ENCODE assay signal across 19 cellular contexts in genomic region chr15:98663606-98664005, GRCh38.
"Had no signal": no experiment of that assay in that cellular context is flagged by ENCODE, and none has a peak within 500 bp of the region (broad histone marks: within the 10 kb centered on the region; RNA-seq: fewer than 3 reads in every experiment).

No MANE protein-coding gene starts in this region.

- H3K27me3 Mint-ChIP-seq: activated naive CD4-positive, alpha-beta T cell treated with anti-CD3 and anti-CD28 coated beads, Interleukin-2, amount 50 U/mL, for 24 hours had no signal

- H3K4me3 Mint-ChIP-seq: immature natural killer cell, nephron progenitor cell had no signal

- H3K9me3 ChIP-seq: esophagus muscularis mucosa, gastroesophageal sphincter, transverse colon, vagina had no signal

- H3K4me3 ChIP-seq: esophagus muscularis mucosa, gastroesophageal sphincter, lung, transverse colon, vagina had no signal

- H3K36me3 Mint-ChIP-seq: immature natural killer cell had no signal

- ATAC-seq: gastroesophageal sphincter had no signal

- DNase-seq: activated CD4-positive, alpha-beta T cell treated with anti-CD3 and anti-CD28 coated beads for 1 hour; activated CD4-positive, alpha-beta T cell treated with anti-CD3 and anti-CD28 coated beads, Interleukin-2, amount 50 U/mL, for 48 hours; activated gamma-delta T cell; effector CD4-positive, alpha-beta T cell; immature natural killer cell; kidney glomerular epithelial cell; midbrain; nephron progenitor cell; occipital lobe; retina; stimulated activated CD4-positive, alpha-beta T cell treated with anti-CD3 and anti-CD28 coated beads, Interleukin-2, amount 100 ng/mL, for 24 hours; stimulated activated naive CD4-positive, alpha-beta T cell treated with Interleukin-2 at 50 U/mL for 16 hours; substantia nigra; transverse colon had no signal

- H3K36me3 ChIP-seq: esophagus muscularis mucosa, gastroesophageal sphincter, transverse colon, vagina had no signal

- H3K27ac ChIP-seq: esophagus muscularis mucosa, gastroesophageal sphincter, vagina had no signal

- H3K27me3 ChIP-seq: esophagus muscularis mucosa, gastroesophageal sphincter, transverse colon, vagina had no signal
